In the genomic region with DNA sequence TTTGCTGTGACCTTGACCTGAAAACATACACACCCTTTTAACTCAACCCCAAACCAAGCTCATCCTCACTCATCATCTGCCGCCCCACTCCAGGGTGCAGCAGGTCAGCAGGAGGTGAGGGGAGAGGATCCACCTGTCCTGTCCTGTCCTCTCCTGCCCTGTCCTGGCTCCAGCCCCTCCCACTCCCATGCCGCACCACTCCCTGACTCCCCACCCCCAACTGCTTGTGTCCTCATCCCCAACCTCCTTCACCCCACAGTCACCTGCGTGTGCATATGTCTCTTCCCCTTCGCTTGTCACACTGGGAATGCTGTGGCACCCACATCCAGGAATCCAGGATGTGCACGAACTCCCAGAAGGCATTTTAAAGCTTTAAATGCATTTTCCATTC, we compare ENCODE assay signal across 1 cellular context.
TF ChIP-seq lines count a peak whose summit lies in the region.

No MANE protein-coding gene starts in this region.

TF ChIP-seq in H1, 55 proteins besides CTCF, POLR2A, EP300 and RAD21 (continued from another document):
- no peak for TF ChIP-seq ZNF274 (IDR thresholded peaks at IDR 0.05; ENCODE audit: borderline replicate concordance, extremely low read depth, low read length)
- no peak for TF ChIP-seq HDAC6 (IDR thresholded peaks at IDR 0.05; ENCODE audit: low read depth, low read length)
- TF ChIP-seq CEBPB (IDR thresholded peaks at IDR 0.05; ENCODE audit: low read depth, low read length), result no peak
- TF ChIP-seq CREB1 (IDR thresholded peaks at IDR 0.05), result no peak
- TF ChIP-seq BACH1 (IDR thresholded peaks at IDR 0.05; ENCODE audit: low read length), result no peak
- no peak for TF ChIP-seq RBBP5 (IDR thresholded peaks at IDR 0.05; ENCODE audit: borderline replicate concordance, low read depth, low read length)
- TF ChIP-seq CBX5 (IDR thresholded peaks at IDR 0.05; ENCODE audit: low read depth, low read length), result no peak
- TF ChIP-seq TEAD4 (IDR thresholded peaks at IDR 0.05; ENCODE audit: low read depth, low read length), result no peak
